In the genomic region with DNA sequence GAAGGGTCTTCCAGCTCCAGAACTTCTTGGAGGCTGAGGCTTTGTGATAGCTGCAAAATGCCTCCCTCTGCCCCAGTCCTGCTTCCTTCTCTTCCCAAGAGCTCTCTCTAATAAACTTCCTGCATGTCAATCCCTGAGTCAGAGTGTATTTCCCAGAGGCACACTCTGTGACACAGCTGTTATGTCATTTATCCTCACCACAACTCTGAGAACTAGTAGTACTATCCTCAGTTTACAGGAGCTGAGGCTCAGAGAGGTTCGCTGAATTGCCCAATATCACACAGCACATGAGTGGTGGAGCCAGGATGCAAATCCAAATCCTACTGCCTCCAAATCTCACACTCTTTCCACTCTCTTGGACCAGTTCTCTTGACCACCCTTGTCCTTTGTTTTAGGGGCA, we compare ENCODE assay signal across 27 cellular contexts. TPM values are rescaled to one million over a fixed set of nuclear protein-coding genes. Genes with fewer than 3 reads are reported as not detected.
DNase-seq lines count a peak whose midpoint lies in the region; ATAC-seq, FAIRE-seq and TF ChIP-seq lines count a peak whose summit lies in the region.
"Had no signal": no experiment of that assay in that cellular context is flagged by ENCODE, and none has a peak within 500 bp of the region (broad histone marks: within the 10 kb centered on the region; RNA-seq: fewer than 3 reads in every experiment).

No MANE protein-coding gene starts in this region.

- TF ChIP-seq EP300 in K562 (IDR thresholded peaks at IDR 0.05; ENCODE audit: low read length): no peak
- no peak for TF ChIP-seq EP300 in suprapubic skin (IDR thresholded peaks at IDR 0.05)

- 0% methylated on average over 1 of the region's 1 CpG for WGBS in K562 (ENCODE audit: insufficient coverage, low coverage, missing lambda C conversion rate)
- WGBS in suprapubic skin: 64% methylated on average over 1 of the region's 1 CpG

- peaks cover 0 to 7% of the 10 kb centered on the region in 2 donors for H3K27me3 ChIP-seq in breast epithelium
- peaks cover 19 to 55% of the 10 kb centered on the region in 2 experiments for H3K27me3 ChIP-seq in K562 (ENCODE audit: control insufficient read depth in 2 of 2, insufficient read depth in 2 of 2, low read length in 2 of 2)
- peaks cover 7% of the 10 kb centered on the region for H3K27me3 ChIP-seq in suprapubic skin
- H3K27me3 ChIP-seq: BLaER1 treated with 17β-estradiol and CSF1 and Interleukin-3, amounts not matched to agents 10 nM and 100 nM; gastrocnemius medialis had no signal

- BruUV-seq in MCF 10A (replicated peaks; lab: Mats Ljungman, UMichigan): no TSS peak
- no TSS peak for BruUV-seq in K562 (replicated peaks; lab: Mats Ljungman, UMichigan)

- H3K9ac ChIP-seq in K562 (ENCODE audit: insufficient read depth in 1 of 2, low read depth in 2 of 2, low read length in 2 of 2): no peak overlapping the region
- H3K9ac ChIP-seq: BLaER1 treated with 17β-estradiol and CSF1 and Interleukin-3, amounts not matched to agents 10 nM and 100 nM had no signal

- H3K36me3 ChIP-seq in breast epithelium: no peaks in the 10 kb centered on the region
- no peaks in the 10 kb centered on the region for H3K36me3 ChIP-seq in K562 (ENCODE audit: control insufficient read depth, insufficient read depth, low read length)
- H3K36me3 ChIP-seq in suprapubic skin: no peaks in the 10 kb centered on the region
- H3K36me3 ChIP-seq: BLaER1 treated with 17β-estradiol and CSF1 and Interleukin-3, amounts not matched to agents 10 nM and 100 nM; HAP-1; stomach had no signal

- no peak overlapping the region for H3K4me3 Mint-ChIP-seq in MCF 10A (ENCODE audit: unreplicated experiment)
- H3K4me3 Mint-ChIP-seq: activated naive CD4-positive, alpha-beta T cell treated with anti-CD3 and anti-CD28 coated beads, Interleukin-2, amount 50 U/mL, for 24 hours; mesothelial cell of epicardium; nephron progenitor cell had no signal

- H3K27ac Mint-ChIP-seq in MCF 10A (ENCODE audit: low read depth, unreplicated experiment): no peak overlapping the region
- H3K27ac Mint-ChIP-seq: activated naive CD4-positive, alpha-beta T cell treated with anti-CD3 and anti-CD28 coated beads, Interleukin-2, amount 50 U/mL, for 24 hours; mesothelial cell of epicardium; nephron progenitor cell had no signal

- POLR2A ChIA-PET in MCF 10A (lab: Yijun Ruan, JAX) (interaction anchor here (0.6 to 1.0 kb wide), 2 partner anchors 14 to 313 kb away, joined by 3 read pairs; no protein-coding TSS in a partner anchor), K562 (lab: Yijun Ruan, JAX) (interaction anchor here (0.5 to 1.4 kb wide), 3 partner anchors 10 to 778 kb away, joined by 3 to 4 read pairs (median 3); no protein-coding TSS in a partner anchor)

- H3K4me2 ChIP-seq in K562 (ENCODE audit: insufficient read depth, low read length): no peak overlapping the region
- H3K4me2 ChIP-seq: BLaER1 treated with 17β-estradiol and CSF1 and Interleukin-3, amounts not matched to agents 10 nM and 100 nM had no signal

- CTCF ChIA-PET in MCF 10A (lab: Yijun Ruan, JAX): interaction anchor here (0.6 to 4.7 kb wide), 6 partner anchors 9 to 444 kb away, joined by 3 to 33 read pairs (median 3); no protein-coding TSS in a partner anchor
- CTCF ChIA-PET in K562 (lab: Yijun Ruan, JAX; ENCODE audit: low intra/inter-chr PET ratio): no interaction called here

- DNase-seq in MCF 10A (ENCODE audit: unreplicated experiment) (peak; percentile 7), breast epithelium (ENCODE audit: low spot score in 2 of 2) (no peak), K562 (ENCODE audit: extremely low read depth in 1 of 4, low spot score in 3 of 4) (no peak), hepatic stellate cell (ENCODE audit: low spot score) (peak; percentile 32), NCI-H774 (lab: John Stamatoyannopoulos, UW) (no peak), suprapubic skin (ENCODE audit: low spot score in 2 of 2) (no peak)
- DNase-seq in activated naive CD4-positive, alpha-beta T cell treated with Interleukin-2 at 50 U/mL for 16 hours: no peak
- DNase-seq: activated CD4-positive, alpha-beta T cell treated with anti-CD3 and anti-CD28 coated beads, Interleukin-2, amount 50 U/mL, for 4 hours; activated T-cell treated with anti-CD3 and anti-CD28 coated beads for 4 hours; gastrocnemius medialis; left cardiac atrium; NCI-H526 treated with DMSO at 0.1 percent for 48 hours; nephron progenitor cell; SIG-M5; stimulated activated CD4-positive, alpha-beta T cell treated with anti-CD3 and anti-CD28 coated beads, Interleukin-2, amount 100 ng/mL, for 48 hours; stomach had no signal

- no peaks in the 10 kb centered on the region for H4K20me1 ChIP-seq in K562 (replicated peaks; ENCODE audit: control insufficient read depth, insufficient read depth, low read length)
- H4K20me1 ChIP-seq: BLaER1 treated with 17β-estradiol and CSF1 and Interleukin-3, amounts not matched to agents 10 nM and 100 nM had no signal

- H3K27me3 Mint-ChIP-seq in MCF 10A (ENCODE audit: insufficient read depth, unreplicated experiment): no peaks in the 10 kb centered on the region
- H3K27me3 Mint-ChIP-seq: activated naive CD4-positive, alpha-beta T cell treated with anti-CD3 and anti-CD28 coated beads, Interleukin-2, amount 50 U/mL, for 24 hours had no signal

- peaks cover 5% of the 10 kb centered on the region for H3K4me1 Mint-ChIP-seq in MCF 10A (ENCODE audit: insufficient read depth, unreplicated experiment)
- H3K4me1 Mint-ChIP-seq: nephron progenitor cell had no signal

- FAIRE-seq in K562 (lab: Jason Lieb, UNC): no peak
- FAIRE-seq: A204.1 had no signal

- intact Hi-C loops in MCF 10A (cut with micrococcal nuclease): no loop called here
- intact Hi-C loops in breast epithelium (cut with DNase I; ENCODE audit: low total_unique reads): no loop called here
- intact Hi-C loops in K562 (cut with micrococcal nuclease): no loop called here

- H2AFZ ChIP-seq in K562 (ENCODE audit: low read depth, low read length): no peak overlapping the region

- ATAC-seq in K562 (no peak), HG03196 (IDR thresholded peaks at IDR 0.05; ENCODE audit: unreplicated experiment) (no peak)
- ATAC-seq: left cardiac atrium had no signal

- H3K4me1 ChIP-seq in breast epithelium: no peaks in the 10 kb centered on the region
- H3K4me1 ChIP-seq in K562 (replicated peaks in 1 of 2; ENCODE audit: control insufficient read depth in 2 of 2, insufficient read depth in 2 of 2, low read length in 2 of 2): no peaks in the 10 kb centered on the region; a peak in 1 of 5 replicates
- H3K4me1 ChIP-seq in suprapubic skin: peaks cover 5% of the 10 kb centered on the region
- H3K4me1 ChIP-seq: gastrocnemius medialis, HAP-1, stomach had no signal

- in situ Hi-C loops in K562 (cut with MboI): loop anchor here (10.0 kb wide), 1 partner anchor 587 kb away; a partner anchor contains a TSS

- no peaks in the 10 kb centered on the region for H3K9me3 Mint-ChIP-seq in MCF 10A (ENCODE audit: unreplicated experiment)
- H3K9me3 Mint-ChIP-seq: activated naive CD4-positive, alpha-beta T cell treated with anti-CD3 and anti-CD28 coated beads, Interleukin-2, amount 50 U/mL, for 24 hours; mesothelial cell of epicardium; nephron progenitor cell had no signal

- H3K9me3 ChIP-seq in breast epithelium (no peaks in the 10 kb centered on the region), K562 (replicated peaks; ENCODE audit: control insufficient read depth, insufficient read depth, low read depth, low read length) (no peaks in the 10 kb centered on the region), suprapubic skin (no peaks in the 10 kb centered on the region)
- H3K9me3 ChIP-seq: BLaER1 treated with 17β-estradiol and CSF1 and Interleukin-3, amounts not matched to agents 10 nM and 100 nM; gastrocnemius medialis; HAP-1; stomach had no signal

- H3K27ac ChIP-seq in breast epithelium (no peak overlapping the region), K562 (ENCODE audit: extremely low read depth, low read depth, low read length) (no peak overlapping the region), suprapubic skin (no peak overlapping the region)
- H3K27ac ChIP-seq: BLaER1 treated with 17β-estradiol and CSF1 and Interleukin-3, amounts not matched to agents 10 nM and 100 nM; gastrocnemius medialis; skin epidermis; stomach; VCaP had no signal

- TF ChIP-seq POLR2A in breast epithelium (IDR thresholded peaks at IDR 0.05) (no peak), K562 (conservative IDR thresholded peaks at IDR 0.05) (no peak), suprapubic skin (IDR thresholded peaks at IDR 0.05) (no peak)

- H3K9me1 ChIP-seq in K562 (ENCODE audit: control insufficient read depth, insufficient read depth, low read length): no peaks in the 10 kb centered on the region

- no peaks in the 10 kb centered on the region for H3K79me2 ChIP-seq in K562 (ENCODE audit: control insufficient read depth, insufficient read depth, low read length)

- H3K4me3 ChIP-seq in breast epithelium (no peak overlapping the region), K562 (no peak overlapping the region), suprapubic skin (no peak overlapping the region)
- H3K4me3 ChIP-seq: BLaER1 treated with 17β-estradiol and CSF1 and Interleukin-3, amounts not matched to agents 10 nM and 100 nM; gastrocnemius medialis; HAP-1; skin epidermis; stomach had no signal

- no peak for TF ChIP-seq RAD21 in K562 (CRISPR knock-in tag; conservative IDR thresholded peaks at IDR 0.05 in 1 of 2, IDR thresholded peaks at IDR 0.05 in 1 of 2)

- H3K36me3 Mint-ChIP-seq in MCF 10A (ENCODE audit: insufficient read depth, unreplicated experiment): no peaks in the 10 kb centered on the region
- H3K36me3 Mint-ChIP-seq: activated naive CD4-positive, alpha-beta T cell treated with anti-CD3 and anti-CD28 coated beads, Interleukin-2, amount 50 U/mL, for 24 hours; mesothelial cell of epicardium had no signal

- TF ChIP-seq CTCF in MCF 10A (IDR thresholded peaks at IDR 0.05; ENCODE audit: unreplicated experiment) (no peak), breast epithelium (IDR thresholded peaks at IDR 0.05) (no peak), K562 (IDR thresholded peaks at IDR 0.05 in 2 of 3, conservative IDR thresholded peaks at IDR 0.05 in 1 of 3; ENCODE audit: insufficient read depth in 2 of 3, low read depth in 1 of 3, low read length in 3 of 3) (no peak), suprapubic skin (IDR thresholded peaks at IDR 0.05) (no peak)

RNA-seq across cellular contexts. Expression of a gene that starts 20.0 kb away (rescaled TPM):
- not detected in 2 replicates for total RNA-seq in MCF 10A (2022)
- not detected for total RNA-seq in breast epithelium
- not detected in 2 replicates for total RNA-seq in K562 (2011; cell fraction: chromatin; rRNA removed; ENCODE audit: low replicate concordance)
- not detected in 2 replicates for total RNA-seq in K562 (2011; cell fraction: nucleolus; rRNA removed)
- total RNA-seq in K562 (2011; cell fraction: nucleoplasm; rRNA removed): not detected in 2 replicates
- total RNA-seq in K562 (2014; rRNA removed): not detected in 2 replicates
- not detected in 2 replicates for total RNA-seq in K562 (2014; rRNA removed; fragmentation: Illumina TruSeq; extraction: Trizol)
- total RNA-seq in K562 (2015; rRNA removed; fragmentation: Illumina TruSeq; extraction: Trizol): not detected in 2 replicates
- not detected in 2 replicates for total RNA-seq in K562 (2021)
- not detected in 2 replicates for polyA plus RNA-seq in K562 (2011; rRNA removed)
- polyA plus RNA-seq in K562 (2011; cell fraction: cytosol; rRNA removed): 0.01 TPM in 1 of 2 replicates, not detected in the other
- not detected in 2 replicates for polyA plus RNA-seq in K562 (2011; cell fraction: nucleus; rRNA removed)
- polyA plus RNA-seq in K562 (2012): not detected in 2 replicates
- not detected in 2 replicates for polyA plus RNA-seq in K562 (2014; fragmentation: Illumina TruSeq; extraction: Trizol)
- not detected for polyA plus RNA-seq in K562 (2014; fragmentation: Nextera tagmentation; extraction: Ambion mirVana)
- not detected in 2 replicates for polyA plus RNA-seq in K562 (2014; rRNA removed)
- polyA minus RNA-seq in K562 (2011; rRNA and poly(A)+ RNA removed): not detected in 2 replicates
- polyA minus RNA-seq in K562 (2011; cell fraction: cytosol; rRNA and poly(A)+ RNA removed): not detected in 2 replicates
- not detected in 2 replicates for polyA minus RNA-seq in K562 (2011; cell fraction: nucleus; rRNA and poly(A)+ RNA removed)
- not detected for total RNA-seq in suprapubic skin
- total RNA-seq: mesothelial cell of epicardium, posterior vena cava had no signal

RNA-seq across cellular contexts. Expression of a gene that starts 25.6 kb away (rescaled TPM):
- 24.3 and 36.2 TPM in 2 replicates for total RNA-seq in MCF 10A (2022)
- 10 to 100 TPM; 15.2 to 32.1 (median 18.2) TPM for total RNA-seq in breast epithelium
- 19.4 and 63.1 TPM in 2 replicates for total RNA-seq in K562 (2011; cell fraction: chromatin; rRNA removed; ENCODE audit: low replicate concordance)
- 45.3 and 54.7 TPM in 2 replicates for total RNA-seq in K562 (2011; cell fraction: nucleolus; rRNA removed)
- total RNA-seq in K562 (2011; cell fraction: nucleoplasm; rRNA removed): 33.1 and 41.2 TPM in 2 replicates
- 44.9 and 53.4 TPM in 2 replicates for total RNA-seq in K562 (2014; rRNA removed)
- total RNA-seq in K562 (2014; rRNA removed; fragmentation: Illumina TruSeq; extraction: Trizol): 18.0 and 24.6 TPM in 2 replicates
- 28.2 and 30.0 TPM in 2 replicates for total RNA-seq in K562 (2015; rRNA removed; fragmentation: Illumina TruSeq; extraction: Trizol)
- total RNA-seq in K562 (2021): 63.2 and 69.0 TPM in 2 replicates
- polyA plus RNA-seq in K562 (2011; rRNA removed): 21.2 and 26.5 TPM in 2 replicates
- 27.7 and 65.1 TPM in 2 replicates for polyA plus RNA-seq in K562 (2011; cell fraction: cytosol; rRNA removed)
- 29.2 and 62.5 TPM in 2 replicates for polyA plus RNA-seq in K562 (2011; cell fraction: nucleus; rRNA removed)
- polyA plus RNA-seq in K562 (2012): 28.9 and 31.2 TPM in 2 replicates
- 29.4 and 45.9 TPM in 2 replicates for polyA plus RNA-seq in K562 (2014; fragmentation: Illumina TruSeq; extraction: Trizol)
- 1 to 10 TPM; 3.8 to 7.0 TPM for polyA plus RNA-seq in K562 (2014; fragmentation: Nextera tagmentation; extraction: Ambion mirVana)
- 36.0 and 41.0 TPM in 2 replicates for polyA plus RNA-seq in K562 (2014; rRNA removed)
- polyA minus RNA-seq in K562 (2011; rRNA and poly(A)+ RNA removed): 13.6 and 28.5 TPM in 2 replicates
- polyA minus RNA-seq in K562 (2011; cell fraction: cytosol; rRNA and poly(A)+ RNA removed): 19.2 and 23.5 TPM in 2 replicates
- polyA minus RNA-seq in K562 (2011; cell fraction: nucleus; rRNA and poly(A)+ RNA removed): 25.4 and 35.7 TPM in 2 replicates
- total RNA-seq in suprapubic skin: 10 to 100 TPM; 16.1 to 24.7 (median 20.1) TPM

RNA-seq across cellular contexts. Expression of a gene that starts 26.5 kb away (rescaled TPM):
- not detected in 2 replicates for total RNA-seq in MCF 10A (2022)
- not detected for total RNA-seq in breast epithelium
- total RNA-seq in K562 (2011; cell fraction: chromatin; rRNA removed; ENCODE audit: low replicate concordance): not detected in 2 replicates
- total RNA-seq in K562 (2011; cell fraction: nucleolus; rRNA removed): not detected in 2 replicates
- total RNA-seq in K562 (2011; cell fraction: nucleoplasm; rRNA removed): not detected in 2 replicates
- total RNA-seq in K562 (2014; rRNA removed): not detected in 2 replicates
- total RNA-seq in K562 (2014; rRNA removed; fragmentation: Illumina TruSeq; extraction: Trizol): not detected in 2 replicates
- not detected in 2 replicates for total RNA-seq in K562 (2015; rRNA removed; fragmentation: Illumina TruSeq; extraction: Trizol)
- not detected in 2 replicates for total RNA-seq in K562 (2021)
- polyA plus RNA-seq in K562 (2011; rRNA removed): not detected in 2 replicates
- not detected in 2 replicates for polyA plus RNA-seq in K562 (2011; cell fraction: cytosol; rRNA removed)
- polyA plus RNA-seq in K562 (2011; cell fraction: nucleus; rRNA removed): not detected in 2 replicates
- polyA plus RNA-seq in K562 (2012): not detected in 2 replicates
- not detected in 2 replicates for polyA plus RNA-seq in K562 (2014; fragmentation: Illumina TruSeq; extraction: Trizol)
- polyA plus RNA-seq in K562 (2014; fragmentation: Nextera tagmentation; extraction: Ambion mirVana): not detected
- not detected in 2 replicates for polyA plus RNA-seq in K562 (2014; rRNA removed)
- not detected in 2 replicates for polyA minus RNA-seq in K562 (2011; rRNA and poly(A)+ RNA removed)
- polyA minus RNA-seq in K562 (2011; cell fraction: cytosol; rRNA and poly(A)+ RNA removed): not detected in 2 replicates
- polyA minus RNA-seq in K562 (2011; cell fraction: nucleus; rRNA and poly(A)+ RNA removed): not detected in 2 replicates
- not detected for total RNA-seq in suprapubic skin
- total RNA-seq: gastrocnemius medialis; left cardiac atrium; mesothelial cell of epicardium; posterior vena cava; stomach; T-helper 1 cell treated with Interleukin-12 subunit alpha and Interleukin-12 subunit beta and Interleukin-4 antibody, amounts not matched to agents 30 ng/mL and 1 ng/mL, for 36 hours; urinary bladder had no signal
- polyA plus RNA-seq: urinary bladder had no signal

RNA-seq across cellular contexts. Expression of a gene that starts 46.3 kb away (rescaled TPM):
- not detected in 2 replicates for total RNA-seq in MCF 10A (2022)
- total RNA-seq in breast epithelium: not detected
- not detected in 2 replicates for total RNA-seq in K562 (2011; cell fraction: chromatin; rRNA removed; ENCODE audit: low replicate concordance)
- not detected in 2 replicates for total RNA-seq in K562 (2011; cell fraction: nucleolus; rRNA removed)
- total RNA-seq in K562 (2011; cell fraction: nucleoplasm; rRNA removed): not detected in 2 replicates
- not detected in 2 replicates for total RNA-seq in K562 (2014; rRNA removed)
- not detected in 2 replicates for total RNA-seq in K562 (2014; rRNA removed; fragmentation: Illumina TruSeq; extraction: Trizol)
- total RNA-seq in K562 (2015; rRNA removed; fragmentation: Illumina TruSeq; extraction: Trizol): not detected in 2 replicates
- not detected in 2 replicates for total RNA-seq in K562 (2021)
- polyA plus RNA-seq in K562 (2011; rRNA removed): not detected in 2 replicates
- 0.04 TPM in 1 of 2 replicates, not detected in the other for polyA plus RNA-seq in K562 (2011; cell fraction: cytosol; rRNA removed)
- polyA plus RNA-seq in K562 (2011; cell fraction: nucleus; rRNA removed): not detected in 2 replicates
- polyA plus RNA-seq in K562 (2012): 0.12 TPM in 1 of 2 replicates, not detected in the other
- not detected in 2 replicates for polyA plus RNA-seq in K562 (2014; fragmentation: Illumina TruSeq; extraction: Trizol)
- under 1 TPM in 1 of 2 experiments, not detected in 1; 0.04 TPM for polyA plus RNA-seq in K562 (2014; fragmentation: Nextera tagmentation; extraction: Ambion mirVana)
- polyA plus RNA-seq in K562 (2014; rRNA removed): not detected in 2 replicates
- not detected in 2 replicates for polyA minus RNA-seq in K562 (2011; rRNA and poly(A)+ RNA removed)
- not detected in 2 replicates for polyA minus RNA-seq in K562 (2011; cell fraction: cytosol; rRNA and poly(A)+ RNA removed)
- not detected in 2 replicates for polyA minus RNA-seq in K562 (2011; cell fraction: nucleus; rRNA and poly(A)+ RNA removed)
- total RNA-seq in suprapubic skin: not detected
- total RNA-seq: gastrocnemius medialis, left cardiac atrium, mesothelial cell of epicardium, posterior vena cava, stomach, urinary bladder had no signal
- polyA plus RNA-seq: stomach had no signal

RNA-seq across cellular contexts. Expression of a gene that starts 48.0 kb away (rescaled TPM):
- total RNA-seq in MCF 10A (2022): 9.6 and 13.0 TPM in 2 replicates
- 10 to 100 TPM in 2 of 3 donors, 1 to 10 TPM in 1; 7.9 to 12.6 (median 10.5) TPM for total RNA-seq in breast epithelium
- total RNA-seq in K562 (2011; cell fraction: chromatin; rRNA removed; ENCODE audit: low replicate concordance): 28.2 and 36.5 TPM in 2 replicates
- 27.3 and 37.6 TPM in 2 replicates for total RNA-seq in K562 (2011; cell fraction: nucleolus; rRNA removed)
- 31.2 and 38.6 TPM in 2 replicates for total RNA-seq in K562 (2011; cell fraction: nucleoplasm; rRNA removed)
- 6.3 and 7.6 TPM in 2 replicates for total RNA-seq in K562 (2014; rRNA removed)
- 7.4 and 8.7 TPM in 2 replicates for total RNA-seq in K562 (2014; rRNA removed; fragmentation: Illumina TruSeq; extraction: Trizol)
- total RNA-seq in K562 (2015; rRNA removed; fragmentation: Illumina TruSeq; extraction: Trizol): 8.7 and 10.3 TPM in 2 replicates
- 16.9 and 19.0 TPM in 2 replicates for total RNA-seq in K562 (2021)
- polyA plus RNA-seq in K562 (2011; rRNA removed): 10.1 and 15.2 TPM in 2 replicates
- polyA plus RNA-seq in K562 (2011; cell fraction: cytosol; rRNA removed): 8.7 and 14.5 TPM in 2 replicates
- 12.8 and 20.8 TPM in 2 replicates for polyA plus RNA-seq in K562 (2011; cell fraction: nucleus; rRNA removed)
- polyA plus RNA-seq in K562 (2012): 12.3 and 16.7 TPM in 2 replicates
- 8.4 and 11.1 TPM in 2 replicates for polyA plus RNA-seq in K562 (2014; fragmentation: Illumina TruSeq; extraction: Trizol)
- polyA plus RNA-seq in K562 (2014; fragmentation: Nextera tagmentation; extraction: Ambion mirVana): 1 to 10 TPM; 2.2 to 2.5 TPM
- 10.1 and 15.2 TPM in 2 replicates for polyA plus RNA-seq in K562 (2014; rRNA removed)
- polyA minus RNA-seq in K562 (2011; rRNA and poly(A)+ RNA removed): 6.3 and 11.0 TPM in 2 replicates
- polyA minus RNA-seq in K562 (2011; cell fraction: cytosol; rRNA and poly(A)+ RNA removed): 3.4 and 5.9 TPM in 2 replicates
- 10.9 and 17.9 TPM in 2 replicates for polyA minus RNA-seq in K562 (2011; cell fraction: nucleus; rRNA and poly(A)+ RNA removed)
- total RNA-seq in suprapubic skin: 1 to 10 TPM; 3.2 to 7.7 (median 6.4) TPM

Comparison
In these comparisons a context has a peak if more than half of its experiments do, and no peak if none do; other contexts are left out.
1. DNase-seq: peak in MCF 10A (single experiment) and hepatic stellate cell (single experiment); none in breast epithelium (0 of 2), K562 (0 of 4), NCI-H774 (single experiment), suprapubic skin (0 of 2) and activated naive CD4-positive, alpha-beta T cell treated with Interleukin-2 at 50 U/mL for 16 hours (single experiment).